Comparison of ENCODE assay signal across 7 cellular contexts in genomic region chr5:75656311-75657003, GRCh38. TPM values are rescaled to one million over a fixed set of nuclear protein-coding genes. Genes with fewer than 3 reads are reported as not detected.
A peak's percentile ranks its signal among the peaks of the same experiment; 100 is the strongest.
DNase-seq lines count a peak whose midpoint lies in the region; ATAC-seq and TF ChIP-seq lines count a peak whose summit lies in the region.

No MANE protein-coding gene starts in this region.

- H3K9me3 Mint-ChIP-seq in MCF 10A (ENCODE audit: unreplicated experiment) = no peaks in the 10 kb centered on the region
- H3K9me3 Mint-ChIP-seq in activated CD8-positive, alpha-beta memory T cell treated with anti-CD3 and anti-CD28 coated beads, Interleukin-2, amount 10 ng/mL, durations not matched to agents 7 days and 5 days (ENCODE audit: low read depth) = no peaks in the 10 kb centered on the region

- peak overlapping the region; percentile 33 to 40 for H3K4me3 ChIP-seq in left lung
- H3K4me3 ChIP-seq in testis = peak overlapping the region; percentile 40 to 52

- peak overlapping the region; percentile 41 for H3K27ac Mint-ChIP-seq in MCF 10A (ENCODE audit: low read depth, unreplicated experiment)
- H3K27ac Mint-ChIP-seq in activated CD8-positive, alpha-beta memory T cell treated with anti-CD3 and anti-CD28 coated beads, Interleukin-2, amount 10 ng/mL, durations not matched to agents 7 days and 5 days = no peak overlapping the region

- CTCF ChIA-PET in MCF 10A (lab: Yijun Ruan, JAX) = interaction anchor here (0.7 to 1.7 kb wide), 5 partner anchors 13 to 1629 kb away, joined by 3 to 4 read pairs (median 4); no protein-coding TSS in a partner anchor
- CTCF ChIA-PET in activated CD8-positive, alpha-beta memory T cell treated with anti-CD3 and anti-CD28 coated beads, Interleukin-2, amount 10 ng/mL, durations not matched to agents 7 days and 5 days (lab: Charles Lee) = interaction anchor here (0.8 to 1.4 kb wide), 3 partner anchors 25 to 26 kb away, joined by 3 to 4 read pairs (median 3); no protein-coding TSS in a partner anchor

- H3K36me3 ChIP-seq in left lung (no peaks in the 10 kb centered on the region), testis (ENCODE audit: low read depth, missing control alignments) (no peaks in the 10 kb centered on the region)

- TF ChIP-seq CTCF in MCF 10A (IDR thresholded peaks at IDR 0.05; ENCODE audit: unreplicated experiment) (no peak), left lung (IDR thresholded peaks at IDR 0.05) (no peak), testis (IDR thresholded peaks at IDR 0.05) (no peak)

- TF ChIP-seq POLR2A in testis (IDR thresholded peaks at IDR 0.05) = no peak

- H3K9me3 ChIP-seq in left lung = no peaks in the 10 kb centered on the region
- H3K9me3 ChIP-seq in testis = no peaks in the 10 kb centered on the region

- H3K27me3 Mint-ChIP-seq in MCF 10A (ENCODE audit: insufficient read depth, unreplicated experiment) = no peaks in the 10 kb centered on the region
- no peaks in the 10 kb centered on the region for H3K27me3 Mint-ChIP-seq in activated CD8-positive, alpha-beta memory T cell treated with anti-CD3 and anti-CD28 coated beads, Interleukin-2, amount 10 ng/mL, durations not matched to agents 7 days and 5 days

- H3K27me3 ChIP-seq in left lung (no peaks in the 10 kb centered on the region), testis (no peaks in the 10 kb centered on the region)

- H3K27ac ChIP-seq in left lung = peak overlapping the region; percentile 55 to 66
- peak overlapping the region in 1 of 2 donors; percentile 55 for H3K27ac ChIP-seq in testis

- DNase-seq in NCI-H128 (lab: John Stamatoyannopoulos, UW; ENCODE audit: unreplicated experiment) (peak; percentile 7), MCF 10A (ENCODE audit: unreplicated experiment) (no peak), left lung (peak in 1 of 2 donors; percentile 39), testis (peak; percentile 44)
- DNase-seq in stimulated activated CD4-positive, alpha-beta T cell treated with anti-CD3 and anti-CD28 coated beads, Interleukin-15, amount 100 ng/mL, for 24 hours = no peak
- DNase-seq in activated CD8-positive, alpha-beta memory T cell treated with anti-CD3 and anti-CD28 coated beads, Interleukin-2, amount 10 ng/mL, durations not matched to agents 7 days and 5 days = no peak

- H3K4me3 Mint-ChIP-seq in MCF 10A (ENCODE audit: unreplicated experiment) = peak overlapping the region; percentile 71
- H3K4me3 Mint-ChIP-seq in activated CD8-positive, alpha-beta memory T cell treated with anti-CD3 and anti-CD28 coated beads, Interleukin-2, amount 10 ng/mL, durations not matched to agents 7 days and 5 days = no peak overlapping the region

- no peaks in the 10 kb centered on the region for H3K4me1 ChIP-seq in left lung
- H3K4me1 ChIP-seq in testis = no peaks in the 10 kb centered on the region

- POLR2A ChIA-PET in MCF 10A (lab: Yijun Ruan, JAX) = interaction anchor here (0.8 to 2.2 kb wide), 11 partner anchors 9 to 315 kb away, joined by 3 to 11 read pairs (median 4); partner anchors contain the start of gene POC5

- H3K36me3 Mint-ChIP-seq in MCF 10A (ENCODE audit: insufficient read depth, unreplicated experiment) = no peaks in the 10 kb centered on the region
- H3K36me3 Mint-ChIP-seq in activated CD8-positive, alpha-beta memory T cell treated with anti-CD3 and anti-CD28 coated beads, Interleukin-2, amount 10 ng/mL, durations not matched to agents 7 days and 5 days = no peaks in the 10 kb centered on the region

- BruUV-seq in MCF 10A (replicated peaks; lab: Mats Ljungman, UMichigan) = no TSS peak

- no peaks in the 10 kb centered on the region for H3K4me1 Mint-ChIP-seq in MCF 10A (ENCODE audit: insufficient read depth, unreplicated experiment)
- H3K4me1 Mint-ChIP-seq in activated CD8-positive, alpha-beta memory T cell treated with anti-CD3 and anti-CD28 coated beads, Interleukin-2, amount 10 ng/mL, durations not matched to agents 7 days and 5 days = peaks cover 4% of the 10 kb centered on the region

- WGBS in testis, 2 donors = 33 to 44% methylated on average over 8 to 9 of the region's 9 CpGs

- peak; percentile 92 for ATAC-seq in left lung
- no peak for ATAC-seq in GM21529 (IDR thresholded peaks at IDR 0.05; ENCODE audit: unreplicated experiment)
- no peak for ATAC-seq in activated CD8-positive, alpha-beta memory T cell treated with anti-CD3 and anti-CD28 coated beads, Interleukin-2, amount 10 ng/mL, durations not matched to agents 7 days and 5 days

- intact Hi-C loops in MCF 10A (cut with micrococcal nuclease) (no loop called here), left lung (cut with DNase I) (no loop called here), testis (cut with DNase I; ENCODE audit: low total_unique reads) (no loop called here)

RNA-seq across cellular contexts. Expression of gene ANKDD1B, which starts 45.2 kb away (rescaled TPM):
- total RNA-seq in MCF 10A (2022) = 0.68 and 1.2 TPM in 2 replicates
- 1 to 10 TPM; 3.0 to 3.3 TPM for total RNA-seq in left lung
- 1 to 10 TPM; 1.3 to 8.1 TPM for total RNA-seq in testis
- polyA plus RNA-seq in testis (ENCODE audit: insufficient read depth, low read depth, low replicate concordance) = 1.2 TPM
- total RNA-seq in activated CD8-positive, alpha-beta memory T cell treated with anti-CD3 and anti-CD28 coated beads, Interleukin-2, amount 10 ng/mL, durations not matched to agents 7 days and 5 days = not detected

Comparison
In these comparisons a context has a peak if more than half of its experiments do, and no peak if none do; other contexts are left out.
1. DNase-seq: peak in NCI-H128 (single experiment) and testis (single experiment); none in MCF 10A (single experiment), stimulated activated CD4-positive, alpha-beta T cell treated with anti-CD3 and anti-CD28 coated beads, Interleukin-15, amount 100 ng/mL, for 24 hours (single experiment) and activated CD8-positive, alpha-beta memory T cell treated with anti-CD3 and anti-CD28 coated beads, Interleukin-2, amount 10 ng/mL, durations not matched to agents 7 days and 5 days (single experiment).